ENCODE assay signal across 8 cellular contexts in the genomic region with DNA sequence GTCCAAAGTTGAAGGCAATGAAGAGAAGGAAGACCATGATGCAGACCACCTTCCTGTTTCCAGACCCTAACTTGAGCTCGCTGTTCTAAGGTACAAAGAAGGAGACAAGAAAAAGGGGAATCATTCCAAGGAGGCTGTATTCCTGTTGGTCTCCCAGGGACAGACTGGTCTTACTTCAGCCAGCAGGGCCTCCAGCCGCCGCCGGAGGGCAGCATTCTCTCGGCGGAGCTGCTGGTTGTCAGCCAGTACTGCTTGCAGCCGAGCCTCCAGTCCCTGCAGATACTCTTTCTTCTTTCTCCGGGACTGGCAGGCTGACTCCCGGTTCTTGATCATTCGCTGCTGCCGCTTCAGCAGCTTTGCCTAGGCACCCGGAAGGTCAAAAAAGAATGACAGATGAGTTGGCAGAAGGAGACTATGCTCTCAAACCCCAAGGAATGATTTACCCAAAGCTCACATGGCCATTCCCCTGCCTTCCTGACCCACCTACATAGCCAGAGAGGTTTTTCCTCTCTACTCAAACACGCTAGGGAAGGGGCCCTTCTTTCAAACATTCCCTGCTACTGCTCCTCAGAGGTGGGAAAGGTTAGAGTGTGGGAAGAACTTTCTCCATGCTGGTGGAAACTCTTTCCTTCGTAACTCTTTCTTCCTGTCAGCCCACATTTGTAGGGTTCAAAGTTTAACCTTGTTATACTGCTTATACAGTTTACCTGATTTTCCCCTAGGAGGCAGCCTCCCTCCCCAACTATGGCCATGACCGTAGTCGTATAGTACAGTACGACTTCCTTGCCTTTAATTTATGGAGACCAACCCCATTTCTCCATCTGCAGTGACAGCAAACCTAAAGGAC. TPM values are rescaled to one million over a fixed set of nuclear protein-coding genes. Genes with fewer than 3 reads are reported as not detected.
DNase-seq lines count a peak whose midpoint lies in the region; ATAC-seq and TF ChIP-seq lines count a peak whose summit lies in the region.

No MANE protein-coding gene starts in this region.

- H3K27ac Mint-ChIP-seq in activated CD4-positive, alpha-beta T cell treated with anti-CD3 and anti-CD28 coated beads, Interleukin-2, amount 10 ng/mL, durations not matched to agents 24 days and 14 days, result no peak overlapping the region
- H3K27ac Mint-ChIP-seq in chondrocyte (ENCODE audit: unreplicated experiment), result peak overlapping the region; percentile 83

- no peak overlapping the region for H3K4me3 ChIP-seq in AG09309 (ENCODE audit: control insufficient read depth, low read depth, low read length)

- peak; percentile 45 for DNase-seq in AG09309 (ENCODE audit: low read depth)
- peak; percentile 77 for DNase-seq in HCEC 1CT
- DNase-seq in NCI-H526 (lab: John Stamatoyannopoulos, UW), result peak; percentile 52 to 84
- DNase-seq in activated CD4-positive, alpha-beta T cell treated with anti-CD3 and anti-CD28 coated beads, Interleukin-2, amount 10 ng/mL, durations not matched to agents 24 days and 14 days, result peak; percentile 92
- DNase-seq in chondrocyte (ENCODE audit: low spot score), result no peak
- DNase-seq in left kidney (ENCODE audit: low read depth, low spot score), result peak; percentile 93
- peak; percentile 44 to 61 for DNase-seq in stimulated activated CD4-positive, alpha-beta T cell treated with anti-CD3 and anti-CD28 coated beads, Interleukin-15, amount 100 ng/mL, for 48 hours (ENCODE audit: low read depth in 2 of 2)

- H3K9me3 Mint-ChIP-seq in activated CD4-positive, alpha-beta T cell treated with anti-CD3 and anti-CD28 coated beads, Interleukin-2, amount 10 ng/mL, durations not matched to agents 24 days and 14 days, result no peaks in the 10 kb centered on the region
- no peaks in the 10 kb centered on the region for H3K9me3 Mint-ChIP-seq in chondrocyte (ENCODE audit: low read depth)

- ATAC-seq in GM21447 (IDR thresholded peaks at IDR 0.05; ENCODE audit: unreplicated experiment), result no peak

- H3K36me3 Mint-ChIP-seq in activated CD4-positive, alpha-beta T cell treated with anti-CD3 and anti-CD28 coated beads, Interleukin-2, amount 10 ng/mL, durations not matched to agents 24 days and 14 days (ENCODE audit: low read depth), result peaks cover 62% of the 10 kb centered on the region
- H3K36me3 Mint-ChIP-seq in chondrocyte (ENCODE audit: low read depth), result peaks cover 24% of the 10 kb centered on the region

- peaks cover 5% of the 10 kb centered on the region for H3K4me1 Mint-ChIP-seq in activated CD4-positive, alpha-beta T cell treated with anti-CD3 and anti-CD28 coated beads, Interleukin-2, amount 10 ng/mL, durations not matched to agents 24 days and 14 days
- peaks cover 23% of the 10 kb centered on the region for H3K4me1 Mint-ChIP-seq in chondrocyte (ENCODE audit: low read depth)

- peak; percentile 98 for TF ChIP-seq CTCF in AG09309 (IDR thresholded peaks at IDR 0.05; ENCODE audit: control insufficient read depth, insufficient read depth, low read depth, low read length, missing control alignments)
- peak; percentile 91 for TF ChIP-seq CTCF in chondrocyte (IDR thresholded peaks at IDR 0.05)

- H3K4me3 Mint-ChIP-seq in activated CD4-positive, alpha-beta T cell treated with anti-CD3 and anti-CD28 coated beads, Interleukin-2, amount 10 ng/mL, durations not matched to agents 24 days and 14 days, result no peak overlapping the region
- H3K4me3 Mint-ChIP-seq in chondrocyte (ENCODE audit: unreplicated experiment), result no peak overlapping the region

- intact Hi-C loops in activated CD4-positive, alpha-beta T cell treated with anti-CD3 and anti-CD28 coated beads, Interleukin-2, amount 10 ng/mL, durations not matched to agents 24 days and 14 days (cut with micrococcal nuclease), result loop anchor here (1.0 to 2.0 kb wide), 3 partner anchors 8 to 76 kb away; partner anchors contain the start of gene PPT2

- no peaks in the 10 kb centered on the region for H3K27me3 Mint-ChIP-seq in activated CD4-positive, alpha-beta T cell treated with anti-CD3 and anti-CD28 coated beads, Interleukin-2, amount 10 ng/mL, durations not matched to agents 24 days and 14 days
- H3K27me3 Mint-ChIP-seq in chondrocyte (ENCODE audit: low read depth), result no peaks in the 10 kb centered on the region

RNA-seq across cellular contexts. Expression of gene ATF6B, which starts 9.0 kb away (rescaled TPM):
- total RNA-seq in activated CD4-positive, alpha-beta T cell treated with anti-CD3 and anti-CD28 coated beads, Interleukin-2, amount 10 ng/mL, durations not matched to agents 24 days and 14 days, result 72.9 and 81.0 TPM in 2 replicates
- 68.0 to 86.5 TPM (median 68.7 TPM) in 3 replicates for total RNA-seq in chondrocyte

RNA-seq across cellular contexts. Expression of gene TNXB, which starts 9.9 kb away (rescaled TPM):
- 3.3 and 4.6 TPM in 2 replicates for total RNA-seq in activated CD4-positive, alpha-beta T cell treated with anti-CD3 and anti-CD28 coated beads, Interleukin-2, amount 10 ng/mL, durations not matched to agents 24 days and 14 days
- 1.9 to 2.9 TPM (median 2.3 TPM) in 3 replicates for total RNA-seq in chondrocyte

RNA-seq across cellular contexts. Expression of gene FKBPL, which starts 11.1 kb away (rescaled TPM):
- 6.2 and 6.9 TPM in 2 replicates for total RNA-seq in activated CD4-positive, alpha-beta T cell treated with anti-CD3 and anti-CD28 coated beads, Interleukin-2, amount 10 ng/mL, durations not matched to agents 24 days and 14 days
- 4.3 to 6.3 TPM (median 4.9 TPM) in 3 replicates for total RNA-seq in chondrocyte

RNA-seq across cellular contexts. Expression of gene PRRT1, which starts 32.7 kb away (rescaled TPM):
- 0.24 and 0.35 TPM in 2 replicates for total RNA-seq in activated CD4-positive, alpha-beta T cell treated with anti-CD3 and anti-CD28 coated beads, Interleukin-2, amount 10 ng/mL, durations not matched to agents 24 days and 14 days
- total RNA-seq in chondrocyte, result 0.73 to 1.6 TPM (median 1.3 TPM) in 3 replicates

RNA-seq across cellular contexts. Expression of gene PPT2, which starts 34.9 kb away (rescaled TPM):
- total RNA-seq in activated CD4-positive, alpha-beta T cell treated with anti-CD3 and anti-CD28 coated beads, Interleukin-2, amount 10 ng/mL, durations not matched to agents 24 days and 14 days, result 11.3 and 12.7 TPM in 2 replicates
- total RNA-seq in chondrocyte, result 35.6 to 37.9 TPM (median 35.8 TPM) in 3 replicates
